ENCODE assay signal across 19 cellular contexts in the genomic region with DNA sequence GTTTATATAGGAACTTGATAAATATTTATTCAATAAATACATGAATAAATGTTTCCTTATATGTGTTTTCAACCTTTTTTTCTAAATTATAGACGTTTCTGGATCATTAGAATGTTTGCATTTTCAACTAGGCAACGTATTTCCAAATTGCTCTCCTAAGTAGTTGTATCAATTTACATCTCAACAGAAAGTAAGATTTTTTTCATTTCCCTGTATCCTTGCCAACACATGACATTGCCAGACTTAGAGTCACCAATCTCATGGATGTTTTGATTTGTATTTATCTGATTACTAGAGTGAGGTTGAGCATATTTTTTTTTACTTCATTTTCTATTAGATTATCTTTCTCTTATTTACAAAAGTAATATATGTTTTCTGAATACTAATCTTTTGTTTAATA. TPM values are rescaled to one million over a fixed set of nuclear protein-coding genes. Genes with fewer than 3 reads are reported as not detected.
A peak's percentile ranks its signal among the peaks of the same experiment; 100 is the strongest.
DNase-seq lines count a peak whose midpoint lies in the region; ATAC-seq, FAIRE-seq and TF ChIP-seq lines count a peak whose summit lies in the region.
"Had no signal": no experiment of that assay in that cellular context is flagged by ENCODE, and none has a peak within 500 bp of the region (broad histone marks: within the 10 kb centered on the region; RNA-seq: fewer than 3 reads in every experiment).

No MANE protein-coding gene starts in this region.

- H3K79me2 ChIP-seq in K562 (ENCODE audit: control insufficient read depth, insufficient read depth, low read length) (no peaks in the 10 kb centered on the region), trophoblast cell (ENCODE audit: control insufficient read depth, insufficient read depth, low read length, poor library complexity) (no peaks in the 10 kb centered on the region)

- ATAC-seq in K562, result no peak
- ATAC-seq: HCT116 had no signal

- H3K9me1 ChIP-seq in K562 (ENCODE audit: control insufficient read depth, insufficient read depth, low read length), result no peaks in the 10 kb centered on the region

- intact Hi-C loops in K562 (cut with micrococcal nuclease) (no loop called here), CD14-positive monocyte (cut with micrococcal nuclease) (no loop called here), left ventricle myocardium inferior (cut with micrococcal nuclease) (no loop called here)

- H3K18ac ChIP-seq in trophoblast cell (ENCODE audit: low read length), result no peak overlapping the region

- peaks cover 2% of the 10 kb centered on the region for H3K79me1 ChIP-seq in trophoblast cell (ENCODE audit: low read length)

- H2AFZ ChIP-seq in K562 (ENCODE audit: low read depth, low read length), result peak overlapping the region; percentile 75
- H2AFZ ChIP-seq in trophoblast cell (ENCODE audit: insufficient read depth, low read length, poor library complexity), result no peak overlapping the region
- H2AFZ ChIP-seq: GM23248 had no signal

- POLR2A ChIA-PET in K562 (lab: Yijun Ruan, JAX), result no interaction called here

- DNase-seq in NCI-H2171 treated with DMSO at 0.1 percent for 48 hours (lab: John Stamatoyannopoulos, UW) (peak; percentile 70), K562 (ENCODE audit: extremely low read depth in 1 of 4, low spot score in 3 of 4) (no peak), iris pigment epithelial cell (ENCODE audit: low read depth) (peak; percentile 37), trophoblast cell (no peak), CD14-positive monocyte (ENCODE audit: low spot score) (no peak), left ventricle myocardium inferior (no peak)
- DNase-seq: COR-L47, DMS153, GM23248, NCI-H1105 treated with DMSO at 0.1 percent for 48 hours, NCI-H1694, NCI-H2081 treated with DMSO at 0.1 percent for 48 hours, OCI-M1, SHP77, T-helper 1 cell had no signal

- no peak overlapping the region for H4K8ac ChIP-seq in trophoblast cell (ENCODE audit: low read depth, low read length)

- no peak overlapping the region for H3K23ac ChIP-seq in trophoblast cell (ENCODE audit: low read length)

- 5% methylated on average over 2 of the region's 2 CpGs for WGBS in K562 (ENCODE audit: insufficient coverage, low coverage, missing lambda C conversion rate)
- WGBS in trophoblast cell (ENCODE audit: extremely low coverage, insufficient coverage, insufficient read length), result no CpG with 5 or more reads among the region's 2 CpGs

- H3K9me3 ChIP-seq in K562 (replicated peaks; ENCODE audit: control insufficient read depth, insufficient read depth, low read depth, low read length) (no peaks in the 10 kb centered on the region), trophoblast cell (ENCODE audit: insufficient read depth, low read depth, low read length) (no peaks in the 10 kb centered on the region), left ventricle myocardium inferior (replicated peaks) (no peaks in the 10 kb centered on the region)

- no peak overlapping the region for H2BK12ac ChIP-seq in trophoblast cell (ENCODE audit: low read length)

- TF ChIP-seq CTCF in K562 (IDR thresholded peaks at IDR 0.05 in 2 of 3, conservative IDR thresholded peaks at IDR 0.05 in 1 of 3; ENCODE audit: insufficient read depth in 2 of 3, low read depth in 1 of 3, low read length in 3 of 3), result no peak
- TF ChIP-seq CTCF in CD14-positive monocyte (IDR thresholded peaks at IDR 0.05), result no peak
- no peak for TF ChIP-seq CTCF in left ventricle myocardium inferior (IDR thresholded peaks at IDR 0.05; ENCODE audit: borderline replicate concordance)

- no peak overlapping the region for H2BK5ac ChIP-seq in trophoblast cell (ENCODE audit: low read depth, low read length, poor library complexity)

- H4K20me1 ChIP-seq in K562 (replicated peaks; ENCODE audit: control insufficient read depth, insufficient read depth, low read length), result no peaks in the 10 kb centered on the region

- H3K4me3 ChIP-seq in K562, result no peak overlapping the region
- no peak overlapping the region for H3K4me3 ChIP-seq in trophoblast cell (ENCODE audit: low read depth, low read length)
- no peak overlapping the region for H3K4me3 ChIP-seq in left ventricle myocardium inferior
- H3K4me3 ChIP-seq: GM23248 had no signal

- no peak overlapping the region for H3K9ac ChIP-seq in K562 (ENCODE audit: insufficient read depth in 1 of 2, low read depth in 2 of 2, low read length in 2 of 2)
- no peak overlapping the region for H3K9ac ChIP-seq in trophoblast cell (ENCODE audit: low read length)
- H3K9ac ChIP-seq: GM23248 had no signal

- H3K36me3 ChIP-seq in K562 (ENCODE audit: control insufficient read depth, insufficient read depth, low read length) (no peaks in the 10 kb centered on the region), trophoblast cell (ENCODE audit: control insufficient read depth in 1 of 2, insufficient read depth in 2 of 2, low read length in 2 of 2) (no peaks in the 10 kb centered on the region), left ventricle myocardium inferior (no peaks in the 10 kb centered on the region)

- in situ Hi-C loops in K562 (cut with MboI), result no loop called here

- H4K91ac ChIP-seq in trophoblast cell (ENCODE audit: low read depth, low read length), result no peak overlapping the region

- no TSS peak for BruUV-seq in K562 (replicated peaks; lab: Mats Ljungman, UMichigan)

- no peak overlapping the region for H2AK5ac ChIP-seq in trophoblast cell (ENCODE audit: low read length)

- no peak for TF ChIP-seq POLR2A in K562 (conservative IDR thresholded peaks at IDR 0.05)

- H3K27me3 ChIP-seq in K562 (ENCODE audit: control insufficient read depth in 2 of 2, insufficient read depth in 2 of 2, low read length in 2 of 2) (peaks cover 0 to 4% of the 10 kb centered on the region in 2 experiments; a peak in 1 of 5 replicates), trophoblast cell (ENCODE audit: insufficient read depth, low read length) (no peaks in the 10 kb centered on the region), left ventricle myocardium inferior (ENCODE audit: low read depth) (no peaks in the 10 kb centered on the region)

- H3K4me2 ChIP-seq in K562 (ENCODE audit: insufficient read depth, low read length) (no peak overlapping the region), trophoblast cell (ENCODE audit: low read length) (no peak overlapping the region)

- no peaks in the 10 kb centered on the region for H3K36me3 Mint-ChIP-seq in CD14-positive monocyte

- H3K9me3 Mint-ChIP-seq in CD14-positive monocyte, result peaks cover 0 to 3% (median 0%) of the 10 kb centered on the region in 7 donors

- no peak overlapping the region for H3K4me3 Mint-ChIP-seq in CD14-positive monocyte

- TF ChIP-seq EP300 in K562 (IDR thresholded peaks at IDR 0.05; ENCODE audit: low read length), result no peak

- H4K12ac ChIP-seq in trophoblast cell (ENCODE audit: low read depth, low read length), result no peak overlapping the region

- H2BK120ac ChIP-seq in trophoblast cell (ENCODE audit: insufficient read depth, low read length, poor library complexity), result no peak overlapping the region

- no peaks in the 10 kb centered on the region for H3K4me1 ChIP-seq in K562 (replicated peaks in 1 of 2; ENCODE audit: control insufficient read depth in 2 of 2, insufficient read depth in 2 of 2, low read length in 2 of 2)
- H3K4me1 ChIP-seq in trophoblast cell (ENCODE audit: control insufficient read depth in 1 of 2, insufficient read depth in 2 of 2, low read length in 2 of 2), result no peaks in the 10 kb centered on the region
- no peaks in the 10 kb centered on the region for H3K4me1 ChIP-seq in left ventricle myocardium inferior

- no peak for TF ChIP-seq RAD21 in K562 (CRISPR knock-in tag; conservative IDR thresholded peaks at IDR 0.05 in 1 of 2, IDR thresholded peaks at IDR 0.05 in 1 of 2)

- H3K4me1 Mint-ChIP-seq in CD14-positive monocyte, result no peaks in the 10 kb centered on the region

- FAIRE-seq in G401.6 (lab: Jason Lieb, UNC), result peak; percentile 52
- no peak for FAIRE-seq in K562 (lab: Jason Lieb, UNC)
- FAIRE-seq: GM12891, GM19239 had no signal

- H3K4ac ChIP-seq in trophoblast cell (ENCODE audit: low read depth, low read length), result no peak overlapping the region

- H3K27ac Mint-ChIP-seq in CD14-positive monocyte, result no peak overlapping the region

- CTCF ChIA-PET in K562 (lab: Yijun Ruan, JAX; ENCODE audit: low intra/inter-chr PET ratio), result no interaction called here

- H3K27me3 Mint-ChIP-seq in CD14-positive monocyte (ENCODE audit: low read depth in 3 of 3), result peaks cover 0 to 7% (median 5%) of the 10 kb centered on the region in 3 donors

- no peak overlapping the region for H3K14ac ChIP-seq in trophoblast cell (ENCODE audit: low read length)

- no peak overlapping the region for H3K27ac ChIP-seq in K562 (ENCODE audit: extremely low read depth, low read depth, low read length)
- H3K27ac ChIP-seq in trophoblast cell (ENCODE audit: low read depth, low read length), result no peak overlapping the region
- no peak overlapping the region for H3K27ac ChIP-seq in left ventricle myocardium inferior (replicated peaks)
- H3K27ac ChIP-seq: GM23248 had no signal

RNA-seq across cellular contexts. Expression of gene SMG7, which starts 22.2 kb away (rescaled TPM):
- total RNA-seq in K562 (2011; cell fraction: chromatin; rRNA removed; ENCODE audit: low replicate concordance), result 62.4 and 123 TPM in 2 replicates
- 36.4 and 37.6 TPM in 2 replicates for total RNA-seq in K562 (2011; cell fraction: nucleolus; rRNA removed)
- total RNA-seq in K562 (2011; cell fraction: nucleoplasm; rRNA removed), result 49.6 and 67.6 TPM in 2 replicates
- total RNA-seq in K562 (2014; rRNA removed) (23.4 and 28.1 TPM in 2 replicates), K562 (2014; rRNA removed; fragmentation: Illumina TruSeq; extraction: Trizol) (28.1 and 30.9 TPM in 2 replicates), K562 (2015; rRNA removed; fragmentation: Illumina TruSeq; extraction: Trizol) (29.0 and 30.4 TPM in 2 replicates), K562 (2021) (62.1 and 69.7 TPM in 2 replicates), left ventricle myocardium inferior (41.6 TPM)
- polyA plus RNA-seq in K562 (2011; rRNA removed) (59.0 and 64.8 TPM in 2 replicates), K562 (2014; fragmentation: Illumina TruSeq; extraction: Trizol) (59.9 and 74.6 TPM in 2 replicates), K562 (2014; fragmentation: Nextera tagmentation; extraction: Ambion mirVana) (10 to 100 TPM; 12.4 to 12.5 TPM), K562 (2014; rRNA removed) (34.6 and 38.7 TPM in 2 replicates), CD14-positive monocyte (10 to 100 TPM; 11.5 to 19.4 TPM)
- polyA plus RNA-seq in K562 (2011; cell fraction: cytosol; rRNA removed), result 41.6 and 49.6 TPM in 2 replicates
- polyA plus RNA-seq in K562 (2011; cell fraction: nucleus; rRNA removed), result 69.9 and 76.0 TPM in 2 replicates
- 28.7 and 36.9 TPM in 2 replicates for polyA plus RNA-seq in K562 (2012)
- polyA minus RNA-seq in K562 (2011; rRNA and poly(A)+ RNA removed), result 89.9 and 91.6 TPM in 2 replicates
- 38.0 and 42.5 TPM in 2 replicates for polyA minus RNA-seq in K562 (2011; cell fraction: cytosol; rRNA and poly(A)+ RNA removed)
- polyA minus RNA-seq in K562 (2011; cell fraction: nucleus; rRNA and poly(A)+ RNA removed), result 55.1 and 87.4 TPM in 2 replicates
- 104 and 105 TPM in 2 replicates for polyA plus RNA-seq in trophoblast cell (2013)

RNA-seq across cellular contexts. Expression of gene NMNAT2, which starts 31.9 kb away (rescaled TPM):
- not detected in 2 replicates for total RNA-seq in K562 (2011; cell fraction: chromatin; rRNA removed; ENCODE audit: low replicate concordance)
- total RNA-seq in K562 (2011; cell fraction: nucleolus; rRNA removed), result not detected in 2 replicates
- total RNA-seq in K562 (2011; cell fraction: nucleoplasm; rRNA removed), result not detected in 2 replicates
- total RNA-seq in K562 (2014; rRNA removed), result not detected in 2 replicates
- not detected in 2 replicates for total RNA-seq in K562 (2014; rRNA removed; fragmentation: Illumina TruSeq; extraction: Trizol)
- not detected in 2 replicates for total RNA-seq in K562 (2015; rRNA removed; fragmentation: Illumina TruSeq; extraction: Trizol)
- not detected in 2 replicates for total RNA-seq in K562 (2021)
- polyA plus RNA-seq in K562 (2011; rRNA removed), result not detected in 2 replicates
- polyA plus RNA-seq in K562 (2011; cell fraction: cytosol; rRNA removed), result not detected in 2 replicates
- not detected in 2 replicates for polyA plus RNA-seq in K562 (2011; cell fraction: nucleus; rRNA removed)
- not detected in 2 replicates for polyA plus RNA-seq in K562 (2012)
- not detected in 2 replicates for polyA plus RNA-seq in K562 (2014; fragmentation: Illumina TruSeq; extraction: Trizol)
- not detected for polyA plus RNA-seq in K562 (2014; fragmentation: Nextera tagmentation; extraction: Ambion mirVana)
- not detected in 2 replicates for polyA plus RNA-seq in K562 (2014; rRNA removed)
- polyA minus RNA-seq in K562 (2011; rRNA and poly(A)+ RNA removed), result not detected in 2 replicates
- not detected in 2 replicates for polyA minus RNA-seq in K562 (2011; cell fraction: cytosol; rRNA and poly(A)+ RNA removed)
- not detected in 2 replicates for polyA minus RNA-seq in K562 (2011; cell fraction: nucleus; rRNA and poly(A)+ RNA removed)
- 39.8 and 40.2 TPM in 2 replicates for polyA plus RNA-seq in trophoblast cell (2013)
- under 1 TPM in 1 of 2 donors, not detected in 1; 0.22 TPM for polyA plus RNA-seq in CD14-positive monocyte
- total RNA-seq in left ventricle myocardium inferior, result 3.4 TPM

Comparison
In these comparisons a context has a peak if more than half of its experiments do, and no peak if none do; other contexts are left out.
1. DNase-seq: peak in NCI-H2171 treated with DMSO at 0.1 percent for 48 hours (single experiment) and iris pigment epithelial cell (single experiment); none in K562 (0 of 4), trophoblast cell (0 of 2), CD14-positive monocyte (single experiment) and left ventricle myocardium inferior (single experiment).